Comparison of ENCODE assay signal across 23 cellular contexts in the genomic region with DNA sequence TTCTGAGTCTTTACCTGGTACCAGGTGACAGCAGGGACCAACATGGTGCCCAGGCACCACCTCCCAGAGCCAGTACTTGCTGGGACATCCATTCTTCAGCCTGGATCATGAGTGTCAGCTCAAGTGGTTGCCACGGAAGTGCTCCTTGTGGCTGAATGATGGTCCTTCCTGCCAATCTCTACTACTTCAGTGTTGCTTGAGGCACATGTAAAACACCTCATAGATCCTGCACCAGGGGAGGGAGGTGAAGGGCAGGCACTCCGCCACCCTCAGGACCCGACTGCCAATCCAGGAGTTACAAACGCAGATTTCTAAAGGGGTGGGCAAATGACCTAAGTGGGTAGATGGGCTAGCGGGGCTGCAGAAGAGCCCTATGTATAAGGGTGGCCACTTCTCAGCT.
"Had no signal": no experiment of that assay in that cellular context is flagged by ENCODE, and none has a peak within 500 bp of the region (broad histone marks: within the 10 kb centered on the region; RNA-seq: fewer than 3 reads in every experiment).

No MANE protein-coding gene starts in this region.

- DNase-seq: activated CD4-positive, alpha-beta T cell treated with anti-CD3 and anti-CD28 coated beads for 4 hours; activated CD4-positive, alpha-beta T cell treated with anti-CD3 and anti-CD28 coated beads, Interleukin-2, amount 50 U/mL, for 4 hours; activated CD4-positive, CD25-positive, alpha-beta regulatory T cell; activated CD8-positive, alpha-beta T cell treated with anti-CD3 and anti-CD28 coated beads, Interleukin-2, amount 10 ng/mL, durations not matched to agents 7 days and 5 days; activated naive CD4-positive, alpha-beta T cell; activated T-cell treated with anti-CD3 and anti-CD28 coated beads, Interleukin-2, amount 50 U/mL, for 72 hours; brain microvascular endothelial cell; cerebellar nuclear complex; colonic mucosa; MG63; MV-4-11; NCI-H1092 treated with DMSO at 0.1 percent for 48 hours; NCI-H1417 treated with DMSO at 0.1 percent for 48 hours; NCI-H1694; NCI-H2029; NCI-H2107; NCI-H510A treated with DMSO at 0.1 percent for 48 hours; SK-N-SH; T-helper 1 cell had no signal

- ATAC-seq: activated CD8-positive, alpha-beta T cell treated with anti-CD3 and anti-CD28 coated beads, Interleukin-2, amount 10 ng/mL, durations not matched to agents 7 days and 5 days; activated T-cell treated with anti-CD3 and anti-CD28 coated beads, Interleukin-2, amount 50 U/mL, for 72 hours had no signal

- H3K27ac ChIP-seq: brain microvascular endothelial cell, cardiac muscle cell, colonic mucosa, KMS-11, SJCRH30, VCaP had no signal
